10 cellular contexts compared by ENCODE assay signal in the genomic region with DNA sequence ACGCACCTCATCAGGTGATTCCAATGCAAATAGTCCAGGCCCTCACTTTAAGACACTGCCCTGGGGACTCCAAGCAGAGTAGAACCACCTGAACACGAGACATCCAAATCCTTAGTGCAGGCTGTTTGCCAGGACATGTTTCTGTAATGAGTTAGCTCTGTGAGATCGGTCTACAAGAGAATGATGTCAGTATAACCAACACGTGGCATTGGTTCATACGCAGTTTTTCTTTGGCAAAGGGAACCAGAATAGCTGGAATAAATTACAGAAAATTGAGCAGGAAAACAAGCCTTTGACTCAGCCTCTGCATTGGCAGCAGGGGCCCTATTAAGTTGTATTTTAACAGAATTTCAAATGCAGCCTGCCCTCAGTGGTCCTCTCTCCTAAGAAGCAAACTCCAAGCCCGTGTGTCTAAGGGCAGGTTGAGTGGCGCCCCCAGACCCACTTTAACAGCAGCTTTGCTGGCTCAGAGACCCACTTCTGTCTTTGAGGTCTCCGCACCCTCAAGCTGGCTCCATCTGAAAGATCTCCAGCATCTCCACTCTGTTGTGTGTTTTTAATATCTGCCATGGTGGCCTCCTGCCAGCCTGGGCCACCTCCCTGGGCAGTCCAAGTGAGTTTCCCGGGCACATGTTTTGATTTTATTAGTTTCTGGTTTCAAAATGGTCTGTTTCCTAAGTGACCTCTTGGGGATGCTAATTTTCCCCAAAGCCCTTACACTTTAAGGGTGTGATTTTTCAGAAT.
DNase-seq lines count a peak whose midpoint lies in the region; ATAC-seq, FAIRE-seq and TF ChIP-seq lines count a peak whose summit lies in the region.
"Had no signal": no experiment of that assay in that cellular context is flagged by ENCODE, and none has a peak within 500 bp of the region (broad histone marks: within the 10 kb centered on the region; RNA-seq: fewer than 3 reads in every experiment).

No MANE protein-coding gene starts in this region.

- TF ChIP-seq CTCF in heart left ventricle (IDR thresholded peaks at IDR 0.05): no peak

- no peaks in the 10 kb centered on the region for H3K27me3 ChIP-seq in adipocyte (replicated peaks; ENCODE audit: control insufficient read depth, insufficient read depth, low read length)
- H3K27me3 ChIP-seq in heart left ventricle: no peaks in the 10 kb centered on the region

- H3K36me3 ChIP-seq in adipocyte (ENCODE audit: control insufficient read depth, insufficient read depth, low read length, severe bottlenecking): no peaks in the 10 kb centered on the region
- H3K36me3 ChIP-seq in heart left ventricle: no peaks in the 10 kb centered on the region

- WGBS in heart left ventricle, 4 donors: 66 to 70% (median 66%) methylated on average over 9 of the region's 9 CpGs

- H3K4me3 ChIP-seq in adipocyte (ENCODE audit: low read length) (peak overlapping the region; percentile 13), heart left ventricle (no peak overlapping the region)

- FAIRE-seq in GM12892 (lab: Jason Lieb, UNC): peak; percentile 30
- FAIRE-seq: G401.6 had no signal

- H3K9ac ChIP-seq in adipocyte (ENCODE audit: low read length): no peak overlapping the region

- peak overlapping the region in 9 of 12 donors; percentile 52 to 85 (median 67) for H3K27ac ChIP-seq in heart left ventricle

- intact Hi-C loops in heart left ventricle (cut with DNase I): no loop called here
- intact Hi-C loops in sciatic nerve (cut with DNase I): no loop called here

- DNase-seq in GM12892 (ENCODE audit: insufficient read length) (no peak), adipocyte (ENCODE audit: low read depth) (peak; percentile 94), heart left ventricle (peak in 3 of 5 donors; percentile 36 to 46 (median 44)), sciatic nerve (ENCODE audit: low spot score) (no peak)
- no peak for DNase-seq in stimulated activated naive CD4-positive, alpha-beta T cell (lab: John Stamatoyannopoulos, UW)
- no peak for DNase-seq in stimulated activated CD4-positive, alpha-beta T cell treated with anti-CD3 and anti-CD28 coated beads, Interleukin-15, amount 100 ng/mL, for 24 hours
- DNase-seq: activated CD4-positive, CD25-positive, alpha-beta regulatory T cell treated with anti-CD3 and anti-CD28 coated beads, Interleukin-2, amount 50 U/mL, for 72 hours had no signal

- H3K9me3 ChIP-seq in adipocyte (ENCODE audit: control insufficient read depth, low read length): no peaks in the 10 kb centered on the region
- no peaks in the 10 kb centered on the region for H3K9me3 ChIP-seq in heart left ventricle

- peak; percentile 77 to 91 (median 81) for ATAC-seq in heart left ventricle
- peak; percentile 86 for ATAC-seq in sciatic nerve
- no peak for ATAC-seq in HG02588 (IDR thresholded peaks at IDR 0.05; ENCODE audit: unreplicated experiment)
- ATAC-seq in GM18907 (IDR thresholded peaks at IDR 0.05; ENCODE audit: unreplicated experiment): no peak

- peaks cover 41% of the 10 kb centered on the region for H3K4me1 ChIP-seq in adipocyte (ENCODE audit: control insufficient read depth, insufficient read depth, low read length)
- H3K4me1 ChIP-seq in heart left ventricle: peaks cover 0 to 42% (median 9%) of the 10 kb centered on the region in 12 donors

- TF ChIP-seq POLR2A in GM12892 (IDR thresholded peaks at IDR 0.05; ENCODE audit: low read depth, low read length) (no peak), heart left ventricle (IDR thresholded peaks at IDR 0.05) (no peak)

Comparison
In these comparisons a context has a peak if more than half of its experiments do, and no peak if none do; other contexts are left out.
1. DNase-seq: peak in adipocyte (single experiment) and heart left ventricle (3 of 5); none in GM12892 (single experiment), sciatic nerve (single experiment), stimulated activated naive CD4-positive, alpha-beta T cell (0 of 6) and stimulated activated CD4-positive, alpha-beta T cell treated with anti-CD3 and anti-CD28 coated beads, Interleukin-15, amount 100 ng/mL, for 24 hours (single experiment).
2. ATAC-seq: peak in heart left ventricle (4 of 4) and sciatic nerve (single experiment); none in HG02588 (single experiment) and GM18907 (single experiment).